21 cellular contexts compared by ENCODE assay signal in genomic region chr2:168884990-168885389, GRCh38. TPM values are rescaled to one million over a fixed set of nuclear protein-coding genes. Genes with fewer than 3 reads are reported as not detected.
DNase-seq lines count a peak whose midpoint lies in the region; ATAC-seq, FAIRE-seq and TF ChIP-seq lines count a peak whose summit lies in the region.
"Had no signal": no experiment of that assay in that cellular context is flagged by ENCODE, and none has a peak within 500 bp of the region (broad histone marks: within the 10 kb centered on the region; RNA-seq: fewer than 3 reads in every experiment).

No MANE protein-coding gene starts in this region.

- SMC1A ChIA-PET in GM12878 (lab: Charles Lee; ENCODE audit: uncharacterized antibody, unreplicated experiment), result interaction anchor here (0.7 kb wide), 1 partner anchor 539 kb away, joined by 4 read pairs; no protein-coding TSS in a partner anchor

- peak; percentile 48 for ATAC-seq in activated CD8-positive, alpha-beta T cell treated with anti-CD3 and anti-CD28 coated beads for 36 hours
- ATAC-seq in activated CD8-positive, alpha-beta T cell treated with anti-CD3 and anti-CD28 coated beads, Interleukin-2, amount 10 ng/mL, durations not matched to agents 7 days and 5 days, result no peak
- ATAC-seq in GM12878, result no peak
- ATAC-seq: CD8-positive, alpha-beta T cell; psoas muscle had no signal

- no peak for DNase-seq in activated CD8-positive, alpha-beta T cell treated with anti-CD3 and anti-CD28 coated beads for 36 hours
- no peak for DNase-seq in activated CD8-positive, alpha-beta T cell treated with anti-CD3 and anti-CD28 coated beads, Interleukin-2, amount 10 ng/mL, durations not matched to agents 7 days and 5 days
- DNase-seq in HS-5 (ENCODE audit: low read depth) (peak; percentile 63), GM12878 (ENCODE audit: low read depth, low spot score) (no peak), renal cortical epithelial cell (ENCODE audit: low read depth) (peak; percentile 49), mesenteric fat pad (ENCODE audit: low spot score) (no peak), GM12892 (ENCODE audit: insufficient read length) (no peak), H4 (ENCODE audit: low spot score) (no peak)
- DNase-seq: activated CD4-positive, alpha-beta memory T cell treated with anti-CD3 and anti-CD28 coated beads for 36 hours; activated effector memory CD4-positive, alpha-beta T cell treated with Interleukin-2 at 50 U/mL for 16 hours; anterior cingulate cortex; CD8-positive, alpha-beta T cell; DND-41; NCI-H146; psoas muscle; stomach had no signal

- TF ChIP-seq CTCF in activated CD8-positive, alpha-beta T cell treated with anti-CD3 and anti-CD28 coated beads for 36 hours (IDR thresholded peaks at IDR 0.05), result no peak
- no peak for TF ChIP-seq CTCF in GM12878 (IDR thresholded peaks at IDR 0.05 in 2 of 3, conservative IDR thresholded peaks at IDR 0.05 in 1 of 3; ENCODE audit: control insufficient read depth in 2 of 3, extremely low read depth in 1 of 3, insufficient read depth in 1 of 3, low read depth in 3 of 3, low read length in 3 of 3)

- no peak overlapping the region for H3K4me3 Mint-ChIP-seq in activated CD8-positive, alpha-beta T cell treated with anti-CD3 and anti-CD28 coated beads for 36 hours
- no peak overlapping the region for H3K4me3 Mint-ChIP-seq in activated CD8-positive, alpha-beta T cell treated with anti-CD3 and anti-CD28 coated beads, Interleukin-2, amount 10 ng/mL, durations not matched to agents 7 days and 5 days
- H3K4me3 Mint-ChIP-seq: activated CD4-positive, alpha-beta memory T cell treated with anti-CD3 and anti-CD28 coated beads for 36 hours; CD8-positive, alpha-beta T cell; nephron had no signal

- 0 out of 2 replicates have a peak, but pooled peaks have one; percentile 6 for TF ChIP-seq RAD21 in GM12878 (IDR thresholded peaks at IDR 0.05; ENCODE audit: insufficient read depth, low read depth, low read length)

- CTCF ChIA-PET in activated CD8-positive, alpha-beta T cell treated with anti-CD3 and anti-CD28 coated beads for 36 hours (lab: Charles Lee), result interaction anchor here (0.7 kb wide), 1 partner anchor 25 kb away, joined by 3 read pairs; no protein-coding TSS in a partner anchor
- CTCF ChIA-PET in activated CD8-positive, alpha-beta T cell treated with anti-CD3 and anti-CD28 coated beads, Interleukin-2, amount 10 ng/mL, durations not matched to agents 7 days and 5 days (lab: Charles Lee), result interaction anchor here (1.4 kb wide), 1 partner anchor 42 kb away, joined by 3 read pairs; no protein-coding TSS in a partner anchor
- CTCF ChIA-PET in GM12878 (lab: Yijun Ruan, JAX), result no interaction called here

- no peak for TF ChIP-seq EP300 in GM12878 (IDR thresholded peaks at IDR 0.05; ENCODE audit: borderline replicate concordance in 1 of 2, control insufficient read depth in 1 of 2, low read depth in 2 of 2, low read length in 2 of 2)

- no peak overlapping the region for H2AFZ ChIP-seq in GM12878 (ENCODE audit: control insufficient read depth, low read depth, low read length)

- POLR2A ChIA-PET in activated CD8-positive, alpha-beta T cell treated with anti-CD3 and anti-CD28 coated beads for 36 hours (lab: Charles Lee), result no interaction called here
- POLR2A ChIA-PET in activated CD8-positive, alpha-beta T cell treated with anti-CD3 and anti-CD28 coated beads, Interleukin-2, amount 10 ng/mL, durations not matched to agents 7 days and 5 days (lab: Charles Lee), result no interaction called here
- POLR2A ChIA-PET in GM12878 (lab: Charles Lee), result no interaction called here

- H3K4me3 ChIP-seq in GM12878, result no peak overlapping the region
- H3K4me3 ChIP-seq: psoas muscle, stomach had no signal

- no peaks in the 10 kb centered on the region for H3K4me1 ChIP-seq in GM12878 (ENCODE audit: control insufficient read depth, insufficient read depth, low read length)
- H3K4me1 ChIP-seq: psoas muscle had no signal

- H3K27me3 Mint-ChIP-seq in activated CD8-positive, alpha-beta T cell treated with anti-CD3 and anti-CD28 coated beads for 36 hours, result no peaks in the 10 kb centered on the region
- H3K27me3 Mint-ChIP-seq in activated CD8-positive, alpha-beta T cell treated with anti-CD3 and anti-CD28 coated beads, Interleukin-2, amount 10 ng/mL, durations not matched to agents 7 days and 5 days (ENCODE audit: low read depth), result no peaks in the 10 kb centered on the region
- H3K27me3 Mint-ChIP-seq: activated CD4-positive, alpha-beta memory T cell treated with anti-CD3 and anti-CD28 coated beads for 36 hours had no signal

- no peak overlapping the region for H3K27ac ChIP-seq in GM12878 (ENCODE audit: control insufficient read depth, insufficient read depth)
- H3K27ac ChIP-seq: KMS-11, psoas muscle, stomach had no signal

- RAD21 ChIA-PET in GM12878 (lab: Charles Lee; ENCODE audit: unreplicated experiment), result no interaction called here

- FAIRE-seq in GM12878 (lab: Jason Lieb, UNC) (no peak), GM12892 (lab: Jason Lieb, UNC) (no peak)
- FAIRE-seq: colon, urothelium cell line had no signal

- no peak overlapping the region for H3K27ac Mint-ChIP-seq in activated CD8-positive, alpha-beta T cell treated with anti-CD3 and anti-CD28 coated beads for 36 hours
- no peak overlapping the region for H3K27ac Mint-ChIP-seq in activated CD8-positive, alpha-beta T cell treated with anti-CD3 and anti-CD28 coated beads, Interleukin-2, amount 10 ng/mL, durations not matched to agents 7 days and 5 days
- H3K27ac Mint-ChIP-seq: activated CD4-positive, alpha-beta memory T cell treated with anti-CD3 and anti-CD28 coated beads for 36 hours; CD8-positive, alpha-beta T cell; nephron had no signal

- H3K79me2 ChIP-seq in GM12878 (ENCODE audit: control insufficient read depth, insufficient read depth, low read length), result peaks cover 9% of the 10 kb centered on the region

- H3K9ac ChIP-seq in GM12878 (ENCODE audit: control insufficient read depth, insufficient read depth, low read length), result no peak overlapping the region
- H3K9ac ChIP-seq: KMS-11 had no signal

- 100% methylated on average over 1 of the region's 1 CpG for WGBS in GM12878 (ENCODE audit: insufficient coverage, insufficient replicate concordance, low lambda C conversion rate, missing lambda C conversion rate)

- peaks cover 2% of the 10 kb centered on the region for H3K4me1 Mint-ChIP-seq in activated CD8-positive, alpha-beta T cell treated with anti-CD3 and anti-CD28 coated beads for 36 hours (ENCODE audit: low read depth)
- H3K4me1 Mint-ChIP-seq in activated CD8-positive, alpha-beta T cell treated with anti-CD3 and anti-CD28 coated beads, Interleukin-2, amount 10 ng/mL, durations not matched to agents 7 days and 5 days (ENCODE audit: low read depth), result peaks cover 24% of the 10 kb centered on the region

- no peaks in the 10 kb centered on the region for H4K20me1 ChIP-seq in GM12878 (ENCODE audit: control insufficient read depth, insufficient read depth)

- in situ Hi-C loops in GM12878 (cut with MboI), result no loop called here

- intact Hi-C loops in activated CD8-positive, alpha-beta T cell treated with anti-CD3 and anti-CD28 coated beads for 36 hours (cut with micrococcal nuclease), result no loop called here
- intact Hi-C loops in GM12878 (cut with micrococcal nuclease; ENCODE audit: unreplicated experiment), result no loop called here

- BruUV-seq in GM12878 (replicated peaks; lab: Mats Ljungman, UMichigan), result no TSS peak

- H3K4me2 ChIP-seq in GM12878 (ENCODE audit: control insufficient read depth, insufficient read depth), result no peak overlapping the region
- H3K4me2 ChIP-seq: KMS-11 had no signal

- TF ChIP-seq POLR2A in GM12878 (IDR thresholded peaks at IDR 0.05; ENCODE audit: low read depth, low read length) (no peak), GM12892 (IDR thresholded peaks at IDR 0.05; ENCODE audit: low read depth, low read length) (no peak)

- H3K36me3 Mint-ChIP-seq in activated CD8-positive, alpha-beta T cell treated with anti-CD3 and anti-CD28 coated beads for 36 hours (ENCODE audit: low read depth), result peaks cover 15% of the 10 kb centered on the region
- H3K36me3 Mint-ChIP-seq in activated CD8-positive, alpha-beta T cell treated with anti-CD3 and anti-CD28 coated beads, Interleukin-2, amount 10 ng/mL, durations not matched to agents 7 days and 5 days (ENCODE audit: low read depth), result peaks cover 56% of the 10 kb centered on the region
- H3K36me3 Mint-ChIP-seq: CD8-positive, alpha-beta T cell had no signal

- H3K9me3 ChIP-seq in GM12878 (replicated peaks; ENCODE audit: control insufficient read depth, insufficient read depth, low read length), result no peaks in the 10 kb centered on the region
- H3K9me3 ChIP-seq: psoas muscle, stomach had no signal

- no peaks in the 10 kb centered on the region; a peak in 1 of 4 replicates for H3K36me3 ChIP-seq in GM12878 (ENCODE audit: control insufficient read depth in 2 of 2, insufficient read depth in 2 of 2, low read length in 1 of 2)
- H3K36me3 ChIP-seq: stomach had no signal

- no peaks in the 10 kb centered on the region for H3K9me3 Mint-ChIP-seq in activated CD8-positive, alpha-beta T cell treated with anti-CD3 and anti-CD28 coated beads for 36 hours
- no peaks in the 10 kb centered on the region for H3K9me3 Mint-ChIP-seq in activated CD8-positive, alpha-beta T cell treated with anti-CD3 and anti-CD28 coated beads, Interleukin-2, amount 10 ng/mL, durations not matched to agents 7 days and 5 days (ENCODE audit: insufficient read depth)
- H3K9me3 Mint-ChIP-seq: activated CD4-positive, alpha-beta memory T cell treated with anti-CD3 and anti-CD28 coated beads for 36 hours; CD8-positive, alpha-beta T cell; nephron had no signal

- no peaks in the 10 kb centered on the region for H3K27me3 ChIP-seq in GM12878 (replicated peaks in 1 of 2; ENCODE audit: control insufficient read depth in 2 of 2, insufficient read depth in 2 of 2, low read length in 1 of 2)
- H3K27me3 ChIP-seq: stomach had no signal

RNA-seq across cellular contexts. Expression of gene SPC25, which starts 5.2 kb away (rescaled TPM):
- 10 to 100 TPM; 32.0 to 35.6 TPM for total RNA-seq in activated CD8-positive, alpha-beta T cell treated with anti-CD3 and anti-CD28 coated beads for 36 hours
- 10 to 100 TPM; 58.3 to 69.8 TPM for total RNA-seq in activated CD8-positive, alpha-beta T cell treated with anti-CD3 and anti-CD28 coated beads, Interleukin-2, amount 10 ng/mL, durations not matched to agents 7 days and 5 days
- 10.4 and 11.6 TPM in 2 replicates for total RNA-seq in GM12878 (2013; cell fraction: nucleolus; rRNA removed)
- total RNA-seq in GM12878 (2014; rRNA removed) (19.7 and 22.2 TPM in 2 replicates), GM12878 (2014; rRNA removed; fragmentation: Illumina TruSeq; extraction: Trizol) (20.9 and 23.1 TPM in 2 replicates), GM12878 (2021) (18.7 and 22.8 TPM in 2 replicates), renal cortical epithelial cell (0.60 and 1.2 TPM in 2 replicates), mesenteric fat pad (0.32 TPM)
- polyA plus RNA-seq in GM12878 (2011; ENCODE audit: low read depth), result 10.3 TPM
- polyA plus RNA-seq in GM12878 (2011; rRNA removed) (31.6 and 39.9 TPM in 2 replicates), GM12878 (2014; fragmentation: Illumina TruSeq; extraction: Trizol) (32.5 and 38.5 TPM in 2 replicates), GM12878 (2014; fragmentation: Nextera tagmentation; extraction: Ambion mirVana) (10 to 100 TPM; 32.8 to 42.7 TPM), GM12878 (2014; rRNA removed) (17.9 and 23.1 TPM in 2 replicates), GM12878 (2016; fragmentation: Nextera tagmentation; extraction: Ambion mirVana) (10 to 100 TPM; 48.3 to 61.5 TPM)
- 11.1 and 14.1 TPM in 2 replicates for polyA plus RNA-seq in GM12878 (2011; cell fraction: cytosol; rRNA removed)
- 5.8 and 9.3 TPM in 2 replicates for polyA plus RNA-seq in GM12878 (2011; cell fraction: nucleus; rRNA removed)
- polyA plus RNA-seq in GM12878 (2012), result 14.2 and 16.8 TPM in 2 replicates
- polyA minus RNA-seq in GM12878 (2011; rRNA and poly(A)+ RNA removed), result 8.3 and 13.2 TPM in 2 replicates
- 2.7 and 7.2 TPM in 2 replicates for polyA minus RNA-seq in GM12878 (2011; cell fraction: cytosol; rRNA and poly(A)+ RNA removed)
- 11.2 and 21.8 TPM in 2 replicates for polyA minus RNA-seq in GM12878 (2011; cell fraction: nucleus; rRNA and poly(A)+ RNA removed)
- 21.6 TPM for polyA plus RNA-seq in GM12892 (2012; ENCODE audit: missing spikeins)
- 31.9 and 42.2 TPM in 2 replicates for total RNA-seq in H4 (2014; rRNA removed; shearing (Covaris generic))

RNA-seq across cellular contexts. Expression of gene G6PC2, which starts 16.1 kb away (rescaled TPM):
- total RNA-seq in activated CD8-positive, alpha-beta T cell treated with anti-CD3 and anti-CD28 coated beads for 36 hours, result not detected
- total RNA-seq in activated CD8-positive, alpha-beta T cell treated with anti-CD3 and anti-CD28 coated beads, Interleukin-2, amount 10 ng/mL, durations not matched to agents 7 days and 5 days, result not detected
- total RNA-seq in GM12878 (2013; cell fraction: nucleolus; rRNA removed), result not detected in 2 replicates
- total RNA-seq in GM12878 (2014; rRNA removed) (not detected in 2 replicates), GM12878 (2014; rRNA removed; fragmentation: Illumina TruSeq; extraction: Trizol) (not detected in 2 replicates), GM12878 (2021) (not detected in 2 replicates), renal cortical epithelial cell (not detected in 2 replicates), mesenteric fat pad (0.35 TPM)
- polyA plus RNA-seq in GM12878 (2011; ENCODE audit: low read depth), result not detected
- polyA plus RNA-seq in GM12878 (2011; rRNA removed) (not detected in 2 replicates), GM12878 (2014; fragmentation: Illumina TruSeq; extraction: Trizol) (not detected in 2 replicates), GM12878 (2014; fragmentation: Nextera tagmentation; extraction: Ambion mirVana) (not detected), GM12878 (2014; rRNA removed) (not detected in 2 replicates), GM12878 (2016; fragmentation: Nextera tagmentation; extraction: Ambion mirVana) (not detected)
- polyA plus RNA-seq in GM12878 (2011; cell fraction: cytosol; rRNA removed), result not detected in 2 replicates
- polyA plus RNA-seq in GM12878 (2011; cell fraction: nucleus; rRNA removed), result not detected in 2 replicates
- not detected in 2 replicates for polyA plus RNA-seq in GM12878 (2012)
- not detected in 2 replicates for polyA minus RNA-seq in GM12878 (2011; rRNA and poly(A)+ RNA removed)
- polyA minus RNA-seq in GM12878 (2011; cell fraction: cytosol; rRNA and poly(A)+ RNA removed), result not detected in 2 replicates
- polyA minus RNA-seq in GM12878 (2011; cell fraction: nucleus; rRNA and poly(A)+ RNA removed), result not detected in 2 replicates
- polyA plus RNA-seq in GM12892 (2012; ENCODE audit: missing spikeins), result not detected
- not detected in 2 replicates for total RNA-seq in H4 (2014; rRNA removed; shearing (Covaris generic))
- total RNA-seq: activated CD4-positive, alpha-beta memory T cell treated with anti-CD3 and anti-CD28 coated beads for 36 hours; CD8-positive, alpha-beta T cell; OCI-LY7; psoas muscle had no signal
- polyA plus RNA-seq: stomach had no signal

Comparison
In these comparisons a context has a peak if more than half of its experiments do, and no peak if none do; other contexts are left out.
1. DNase-seq: peak in HS-5 (single experiment) and renal cortical epithelial cell (single experiment); none in activated CD8-positive, alpha-beta T cell treated with anti-CD3 and anti-CD28 coated beads for 36 hours (single experiment), activated CD8-positive, alpha-beta T cell treated with anti-CD3 and anti-CD28 coated beads, Interleukin-2, amount 10 ng/mL, durations not matched to agents 7 days and 5 days (single experiment), GM12878 (single experiment), mesenteric fat pad (single experiment), GM12892 (single experiment) and H4 (single experiment).